In the genomic region with DNA sequence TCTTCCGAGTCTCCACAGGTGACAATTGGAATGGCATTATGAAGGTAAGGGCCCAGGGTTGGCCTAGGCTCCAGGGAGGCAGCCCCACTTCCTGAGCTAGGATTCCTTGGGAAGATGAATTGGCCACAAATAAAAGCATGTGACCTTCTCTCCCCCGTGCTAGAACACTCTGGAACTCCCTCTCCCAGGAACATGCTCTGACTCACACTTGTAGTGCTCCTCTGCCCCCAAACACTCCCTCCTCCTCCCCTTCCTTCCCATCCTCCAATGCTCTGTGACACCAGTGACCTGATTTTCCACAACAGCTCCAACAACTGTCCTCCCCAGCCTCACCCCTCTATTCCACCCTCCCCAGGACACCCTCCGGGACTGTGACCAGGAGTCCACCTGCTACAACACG, we compare ENCODE assay signal across 24 cellular contexts. TPM values are rescaled to one million over a fixed set of nuclear protein-coding genes. Genes with fewer than 3 reads are reported as not detected.
DNase-seq lines count a peak whose midpoint lies in the region; ATAC-seq, FAIRE-seq and TF ChIP-seq lines count a peak whose summit lies in the region.
"Had no signal": no experiment of that assay in that cellular context is flagged by ENCODE, and none has a peak within 500 bp of the region (broad histone marks: within the 10 kb centered on the region; RNA-seq: fewer than 3 reads in every experiment).

No MANE protein-coding gene starts in this region.

- dilution Hi-C loops in IMR-90 (cut with HindIII; ENCODE audit: low sequenced_read_pairs, unreplicated experiment) = no loop called here

- H3K18ac ChIP-seq in IMR-90 (ENCODE audit: low read depth, low read length) = no peak overlapping the region

- H3K9me3 ChIP-seq in A549 = no peaks in the 10 kb centered on the region
- H3K9me3 ChIP-seq in IMR-90 (ENCODE audit: control insufficient read depth, insufficient read depth, low read length) = no peaks in the 10 kb centered on the region
- no peaks in the 10 kb centered on the region for H3K9me3 ChIP-seq in K562 (replicated peaks; ENCODE audit: control insufficient read depth, insufficient read depth, low read depth, low read length)
- H3K9me3 ChIP-seq: stomach had no signal

- H4K20me1 ChIP-seq in IMR-90 (ENCODE audit: insufficient read depth, low read length) (no peaks in the 10 kb centered on the region), K562 (replicated peaks; ENCODE audit: control insufficient read depth, insufficient read depth, low read length) (peaks cover 6% of the 10 kb centered on the region; the same call in 1 of the 2 replicates)

- H2AK9ac ChIP-seq in IMR-90 (replicated peaks; ENCODE audit: low read depth, low read length, poor library complexity) = peak overlapping the region; percentile 79

- ATAC-seq in A549 (no peak), IMR-90 (ENCODE audit: low read depth) (no peak; the same call in 1 of the 2 replicates), K562 (no peak), left colon (peak; percentile 23)
- no peak for ATAC-seq in stimulated activated effector memory CD8-positive, alpha-beta T cell treated with anti-CD3 and anti-CD28 coated beads, Interleukin-12 subunit alpha, Interleukin-12 subunit beta, amount 100 ng/mL, for 72 hours
- ATAC-seq: effector memory CD8-positive, alpha-beta T cell; natural killer cell had no signal

- no peak for TF ChIP-seq CTCF in A549 (IDR thresholded peaks at IDR 0.05)
- TF ChIP-seq CTCF in IMR-90 (conservative IDR thresholded peaks at IDR 0.05; ENCODE audit: low read depth, low read length) = no peak
- no peak for TF ChIP-seq CTCF in K562 (IDR thresholded peaks at IDR 0.05 in 2 of 3, conservative IDR thresholded peaks at IDR 0.05 in 1 of 3; ENCODE audit: insufficient read depth in 2 of 3, low read depth in 1 of 3, low read length in 3 of 3)

- H3K4me1 ChIP-seq in A549 (peaks cover 30% of the 10 kb centered on the region), IMR-90 (ENCODE audit: control insufficient read depth, insufficient read depth, low read length) (peaks cover 2% of the 10 kb centered on the region), K562 (replicated peaks in 1 of 2; ENCODE audit: control insufficient read depth in 2 of 2, insufficient read depth in 2 of 2, low read length in 2 of 2) (peaks cover 7 to 27% of the 10 kb centered on the region in 2 experiments; a peak in 3 of 5 replicates)

- H3K36me3 ChIP-seq in IMR-90 (ENCODE audit: control insufficient read depth, insufficient read depth, low read length) = no peaks in the 10 kb centered on the region
- H3K36me3 ChIP-seq in K562 (ENCODE audit: control insufficient read depth, insufficient read depth, low read length) = no peaks in the 10 kb centered on the region
- H3K36me3 ChIP-seq: stomach had no signal

- no peak overlapping the region for H3K56ac ChIP-seq in IMR-90 (ENCODE audit: extremely low read depth, insufficient read depth, low read length)

- FAIRE-seq in A549 (lab: Jason Lieb, UNC) (no peak), K562 (lab: Jason Lieb, UNC) (no peak)
- FAIRE-seq: islet of Langerhans had no signal

- H3K79me1 ChIP-seq in IMR-90 (ENCODE audit: low read depth in 1 of 2, low read length in 2 of 2) = no peaks in the 10 kb centered on the region

- H3K9ac ChIP-seq in IMR-90 (ENCODE audit: low read depth, low read length) (no peak overlapping the region), K562 (ENCODE audit: insufficient read depth in 1 of 2, low read depth in 2 of 2, low read length in 2 of 2) (no peak overlapping the region; a peak in 1 of 4 replicates)

- no peak overlapping the region for H3K27ac Mint-ChIP-seq in stimulated activated effector memory CD8-positive, alpha-beta T cell treated with anti-CD3 and anti-CD28 coated beads, Interleukin-12 subunit alpha, Interleukin-12 subunit beta, amount 100 ng/mL, for 72 hours
- H3K27ac Mint-ChIP-seq: effector memory CD8-positive, alpha-beta T cell; natural killer cell had no signal

- H3K9me1 ChIP-seq in IMR-90 (ENCODE audit: insufficient read depth, low read length) (peaks cover 6% of the 10 kb centered on the region; the same call in 1 of the 2 replicates), K562 (ENCODE audit: control insufficient read depth, insufficient read depth, low read length) (no peaks in the 10 kb centered on the region)

- no peaks in the 10 kb centered on the region for H3K36me3 Mint-ChIP-seq in stimulated activated effector memory CD8-positive, alpha-beta T cell treated with anti-CD3 and anti-CD28 coated beads, Interleukin-12 subunit alpha, Interleukin-12 subunit beta, amount 100 ng/mL, for 72 hours
- H3K36me3 Mint-ChIP-seq: natural killer cell had no signal

- no peak overlapping the region for H2BK5ac ChIP-seq in IMR-90 (ENCODE audit: low read depth, low read length, poor library complexity, severe bottlenecking)

- BruUV-seq in IMR-90 (replicated peaks; lab: Mats Ljungman, UMichigan) (no TSS peak), K562 (replicated peaks; lab: Mats Ljungman, UMichigan) (no TSS peak)

- H3K9me3 Mint-ChIP-seq in stimulated activated effector memory CD8-positive, alpha-beta T cell treated with anti-CD3 and anti-CD28 coated beads, Interleukin-12 subunit alpha, Interleukin-12 subunit beta, amount 100 ng/mL, for 72 hours = no peaks in the 10 kb centered on the region
- H3K9me3 Mint-ChIP-seq: effector memory CD8-positive, alpha-beta T cell; natural killer cell had no signal

- DNase-seq in A549 (ENCODE audit: low read depth in 1 of 2, low spot score in 1 of 2) (no peak), IMR-90 (peak; percentile 21), K562 (ENCODE audit: extremely low read depth in 1 of 4, low spot score in 3 of 4) (no peak), left colon (no peak), AG08396 (ENCODE audit: low spot score) (no peak), NCI-H1417 treated with DMSO at 0.1 percent for 48 hours (lab: John Stamatoyannopoulos, UW) (no peak), COLO668 (lab: John Stamatoyannopoulos, UW; ENCODE audit: unreplicated experiment) (no peak)
- no peak for DNase-seq in stimulated activated effector memory CD8-positive, alpha-beta T cell treated with anti-CD3 and anti-CD28 coated beads, Interleukin-12 subunit alpha, Interleukin-12 subunit beta, amount 100 ng/mL, for 72 hours (ENCODE audit: low spot score in 2 of 2)
- DNase-seq: activated gamma-delta T cell treated with Interleukin-2 at 50 U/mL for 16 hours; effector memory CD8-positive, alpha-beta T cell; GF-D8; KBM-7; mesenchymal stem cell; natural killer cell; NCI-H1048; NCI-H2081; NCI-H510A; Right ventricle myocardium superior; stimulated activated CD4-positive, alpha-beta T cell treated with anti-CD3 and anti-CD28 coated beads, Interleukin-2, amount 100 ng/mL, for 48 hours; stomach; T-helper 1 cell had no signal

- H3K4me2 ChIP-seq in A549 (peak overlapping the region; percentile 4; the same call in 2 of the 3 replicates), IMR-90 (ENCODE audit: low read depth, low read length) (no peak overlapping the region), K562 (ENCODE audit: insufficient read depth, low read length) (no peak overlapping the region)
- H3K4me2 ChIP-seq: hepatocyte had no signal

- H3K27ac ChIP-seq in A549 (peak overlapping the region; percentile 65 to 71; a peak in 5 of 6 replicates), IMR-90 (ENCODE audit: insufficient read depth, low read length) (no peak overlapping the region), K562 (ENCODE audit: extremely low read depth, low read depth, low read length) (no peak overlapping the region)
- H3K27ac ChIP-seq: hepatocyte, HL-60, stomach had no signal

- CTCF ChIA-PET in A549 (lab: Yijun Ruan, JAX) (interaction anchor here (0.8 to 48.0 kb wide), 10 partner anchors 10 to 145 kb away, joined by 3 to 2097 read pairs (median 5); a partner anchor contains a TSS), IMR-90 (lab: Yijun Ruan, JAX) (no interaction called here), K562 (lab: Yijun Ruan, JAX; ENCODE audit: low intra/inter-chr PET ratio) (no interaction called here)

- H2AFZ ChIP-seq in IMR-90 (replicated peaks; ENCODE audit: low read length, poor library complexity) = no peak overlapping the region
- H2AFZ ChIP-seq in K562 (ENCODE audit: low read depth, low read length) = no peak overlapping the region
- H2AFZ ChIP-seq: hepatocyte had no signal

- POLR2A ChIA-PET in A549 (lab: Yijun Ruan, JAX) (interaction anchor here (1.2 kb wide), 1 partner anchor 65 kb away, joined by 3 read pairs; no protein-coding TSS in a partner anchor), IMR-90 (lab: Charles Lee; ENCODE audit: unreplicated experiment) (no interaction called here), K562 (lab: Yijun Ruan, JAX) (interaction anchor here (0.5 to 0.6 kb wide), 3 partner anchors 65 to 210 kb away, joined by 3 to 4 read pairs (median 3); no protein-coding TSS in a partner anchor)

- no peak overlapping the region for H3K4me3 Mint-ChIP-seq in stimulated activated effector memory CD8-positive, alpha-beta T cell treated with anti-CD3 and anti-CD28 coated beads, Interleukin-12 subunit alpha, Interleukin-12 subunit beta, amount 100 ng/mL, for 72 hours
- H3K4me3 Mint-ChIP-seq: effector memory CD8-positive, alpha-beta T cell; natural killer cell had no signal

- H2BK20ac ChIP-seq in IMR-90 (ENCODE audit: low read depth, low read length) = no peak overlapping the region

- no peaks in the 10 kb centered on the region; the same call in 1 of the 2 replicates for H3K27me3 ChIP-seq in IMR-90 (ENCODE audit: control insufficient read depth, insufficient read depth, low read length)
- peaks cover 18 to 73% of the 10 kb centered on the region in 2 experiments; a peak in 4 of 5 replicates for H3K27me3 ChIP-seq in K562 (ENCODE audit: control insufficient read depth in 2 of 2, insufficient read depth in 2 of 2, low read length in 2 of 2)
- H3K27me3 ChIP-seq: hepatocyte had no signal

- H3K4me1 Mint-ChIP-seq in stimulated activated effector memory CD8-positive, alpha-beta T cell treated with anti-CD3 and anti-CD28 coated beads, Interleukin-12 subunit alpha, Interleukin-12 subunit beta, amount 100 ng/mL, for 72 hours = peaks cover 12% of the 10 kb centered on the region

- no peak overlapping the region for H2BK15ac ChIP-seq in IMR-90 (ENCODE audit: low read depth, low read length)

- H3K23ac ChIP-seq in IMR-90 (ENCODE audit: low read depth, low read length) = no peak overlapping the region

- H2BK120ac ChIP-seq in IMR-90 (ENCODE audit: low read depth, low read length) = no peak overlapping the region

- H3K4ac ChIP-seq in IMR-90 (ENCODE audit: low read depth, low read length) = no peak overlapping the region

- intact Hi-C loops in IMR-90 (cut with micrococcal nuclease) (no loop called here), K562 (cut with micrococcal nuclease) (no loop called here), left colon (cut with DNase I, micrococcal nuclease) (loop anchor here in 1 of 2 donors (5.0 kb wide), 1 partner anchor 51 kb away; no protein-coding TSS in a partner anchor)

- peak overlapping the region; percentile 47 for H2AK5ac ChIP-seq in IMR-90 (ENCODE audit: low read depth, low read length)

- no peak overlapping the region for H4K8ac ChIP-seq in IMR-90 (ENCODE audit: low read depth in 2 of 2, low read length in 2 of 2)

- no peak overlapping the region for H4K5ac ChIP-seq in IMR-90 (ENCODE audit: low read depth, low read length)

- H3K4me3 ChIP-seq in A549 (no peak overlapping the region), IMR-90 (ENCODE audit: insufficient read depth, low read depth, low read length) (no peak overlapping the region), K562 (no peak overlapping the region)
- H3K4me3 ChIP-seq: hepatocyte, stomach had no signal

- TF ChIP-seq RAD21 in A549 (conservative IDR thresholded peaks at IDR 0.05 in 1 of 2, IDR thresholded peaks at IDR 0.05 in 1 of 2) (no peak), IMR-90 (IDR thresholded peaks at IDR 0.05; ENCODE audit: low read length) (no peak), K562 (CRISPR knock-in tag; conservative IDR thresholded peaks at IDR 0.05 in 1 of 2, IDR thresholded peaks at IDR 0.05 in 1 of 2) (no peak)

- no peak for TF ChIP-seq POLR2A in A549 (IDR thresholded peaks at IDR 0.05; ENCODE audit: low read length)
- TF ChIP-seq POLR2A in IMR-90 (IDR thresholded peaks at IDR 0.05; ENCODE audit: low read depth, low read length) = no peak
- TF ChIP-seq POLR2A in K562 (conservative IDR thresholded peaks at IDR 0.05) = no peak

- H4K91ac ChIP-seq in IMR-90 (ENCODE audit: insufficient read depth, low read depth, low read length) = no peak overlapping the region

- H3K14ac ChIP-seq in IMR-90 (replicated peaks; ENCODE audit: low read depth, low read length) = no peak overlapping the region; the same call in 1 of the 2 replicates

- H3K79me2 ChIP-seq in K562 (ENCODE audit: control insufficient read depth, insufficient read depth, low read length) = no peaks in the 10 kb centered on the region
- H3K79me2 ChIP-seq: hepatocyte had no signal

- WGBS in A549 (ENCODE audit: missing lambda C conversion rate) = 68% methylated on average over 4 of the region's 4 CpGs
- no CpG with 5 or more reads among the region's 4 CpGs for WGBS in IMR-90 (ENCODE audit: extremely low coverage in 2 of 2, insufficient read length in 1 of 2), 2 experiments
- WGBS in K562 (ENCODE audit: insufficient coverage, low coverage, missing lambda C conversion rate) = 8% methylated on average over 4 of the region's 4 CpGs

- in situ Hi-C loops in IMR-90 (cut with MboI; ENCODE audit: low sequenced_read_pairs) (no loop called here), K562 (cut with MboI) (no loop called here)

- TF ChIP-seq EP300 in A549 (IDR thresholded peaks at IDR 0.05) = no peak
- no peak for TF ChIP-seq EP300 in K562 (IDR thresholded peaks at IDR 0.05; ENCODE audit: low read length)

RNA-seq across cellular contexts. Expression of a gene that starts 16.4 kb away (rescaled TPM):
- 342 and 442 TPM in 2 replicates for polyA plus RNA-seq in A549 (2011; rRNA removed)
- polyA plus RNA-seq in A549 (2012; cell fraction: cytosol; rRNA removed) = 157 and 189 TPM in 2 replicates
- polyA plus RNA-seq in A549 (2012; cell fraction: nucleus; rRNA removed) = 1,165 and 1,226 TPM in 2 replicates
- polyA plus RNA-seq in A549 (2017; fragmentation: RNase III; extraction: RNeasy Plus Mini Kit Qiagen cat#74134 plus additional on column Dnase treatment) = 225 to 288 TPM (median 248 TPM) in 3 replicates
- polyA minus RNA-seq in A549 (2011; rRNA and poly(A)+ RNA removed) = 586 and 639 TPM in 2 replicates
- 2.2 and 3.2 TPM in 2 replicates for total RNA-seq in IMR-90 (2012; rRNA removed)
- 6.0 and 6.6 TPM in 2 replicates for polyA plus RNA-seq in IMR-90 (2012; rRNA removed)
- polyA plus RNA-seq in IMR-90 (2012; cell fraction: cytosol; rRNA removed) = 1.7 and 5.8 TPM in 2 replicates
- 61.3 and 69.4 TPM in 2 replicates for polyA plus RNA-seq in IMR-90 (2012; cell fraction: nucleus; rRNA removed; ENCODE audit: low replicate concordance)
- 2.3 and 7.3 TPM in 2 replicates for total RNA-seq in K562 (2011; cell fraction: chromatin; rRNA removed; ENCODE audit: low replicate concordance)
- total RNA-seq in K562 (2011; cell fraction: nucleolus; rRNA removed) = 3.3 and 3.7 TPM in 2 replicates
- total RNA-seq in K562 (2011; cell fraction: nucleoplasm; rRNA removed) = 2.0 and 2.1 TPM in 2 replicates
- total RNA-seq in K562 (2014; rRNA removed) = not detected in 2 replicates
- not detected in 2 replicates for total RNA-seq in K562 (2014; rRNA removed; fragmentation: Illumina TruSeq; extraction: Trizol)
- not detected in 2 replicates for total RNA-seq in K562 (2015; rRNA removed; fragmentation: Illumina TruSeq; extraction: Trizol)
- total RNA-seq in K562 (2021) = 0.34 and 1.6 TPM in 2 replicates
- 0.78 and 0.93 TPM in 2 replicates for polyA plus RNA-seq in K562 (2011; rRNA removed)
- polyA plus RNA-seq in K562 (2011; cell fraction: cytosol; rRNA removed) = 0.27 and 0.51 TPM in 2 replicates
- 2.6 and 6.0 TPM in 2 replicates for polyA plus RNA-seq in K562 (2011; cell fraction: nucleus; rRNA removed)
- 0.31 and 0.44 TPM in 2 replicates for polyA plus RNA-seq in K562 (2012)
- not detected in 2 replicates for polyA plus RNA-seq in K562 (2014; fragmentation: Illumina TruSeq; extraction: Trizol)
- polyA plus RNA-seq in K562 (2014; fragmentation: Nextera tagmentation; extraction: Ambion mirVana) = under 1 TPM in 1 of 2 experiments, not detected in 1; 0.03 TPM
- 0.07 TPM in 1 of 2 replicates, not detected in the other for polyA plus RNA-seq in K562 (2014; rRNA removed)
- polyA minus RNA-seq in K562 (2011; rRNA and poly(A)+ RNA removed) = 0.35 and 0.45 TPM in 2 replicates
- 1.4 and 2.1 TPM in 2 replicates for polyA minus RNA-seq in K562 (2011; cell fraction: cytosol; rRNA and poly(A)+ RNA removed)
- polyA minus RNA-seq in K562 (2011; cell fraction: nucleus; rRNA and poly(A)+ RNA removed) = 1.4 and 2.3 TPM in 2 replicates
- 100 to 1,000 TPM; 251 to 373 TPM for total RNA-seq in left colon

RNA-seq across cellular contexts. Expression of a gene that starts 57.8 kb away (rescaled TPM):
- polyA plus RNA-seq in A549 (2011; rRNA removed) (4.0 and 4.9 TPM in 2 replicates), A549 (2017; fragmentation: RNase III; extraction: RNeasy Plus Mini Kit Qiagen cat#74134 plus additional on column Dnase treatment) (7.5 to 9.0 TPM (median 8.9 TPM) in 3 replicates), IMR-90 (2012; rRNA removed) (0.03 TPM in 2 replicates), K562 (2011; rRNA removed) (0.01 TPM in 1 of 2 replicates, not detected in the other), K562 (2014; fragmentation: Illumina TruSeq; extraction: Trizol) (not detected in 2 replicates), K562 (2014; fragmentation: Nextera tagmentation; extraction: Ambion mirVana) (not detected), K562 (2014; rRNA removed) (not detected in 2 replicates)
- polyA plus RNA-seq in A549 (2012; cell fraction: cytosol; rRNA removed) = 11.2 and 17.6 TPM in 2 replicates
- 33.3 and 39.5 TPM in 2 replicates for polyA plus RNA-seq in A549 (2012; cell fraction: nucleus; rRNA removed)
- polyA minus RNA-seq in A549 (2011; rRNA and poly(A)+ RNA removed) = 2.9 and 6.9 TPM in 2 replicates
- total RNA-seq in IMR-90 (2012; rRNA removed) (under 0.01 TPM in 1 of 2 replicates, not detected in the other), K562 (2014; rRNA removed) (not detected in 2 replicates), K562 (2014; rRNA removed; fragmentation: Illumina TruSeq; extraction: Trizol) (not detected in 2 replicates), K562 (2015; rRNA removed; fragmentation: Illumina TruSeq; extraction: Trizol) (not detected in 2 replicates), K562 (2021) (not detected in 2 replicates), left colon (under 1 TPM; 0.03 to 0.06 TPM)
- 0.08 TPM in 1 of 2 replicates, not detected in the other for polyA plus RNA-seq in IMR-90 (2012; cell fraction: cytosol; rRNA removed)
- 0.08 and 0.10 TPM in 2 replicates for polyA plus RNA-seq in IMR-90 (2012; cell fraction: nucleus; rRNA removed; ENCODE audit: low replicate concordance)
- total RNA-seq in K562 (2011; cell fraction: chromatin; rRNA removed; ENCODE audit: low replicate concordance) = 0.23 TPM in 2 replicates
- total RNA-seq in K562 (2011; cell fraction: nucleolus; rRNA removed) = not detected in 2 replicates
- not detected in 2 replicates for total RNA-seq in K562 (2011; cell fraction: nucleoplasm; rRNA removed)
- polyA plus RNA-seq in K562 (2011; cell fraction: cytosol; rRNA removed) = 0.07 TPM in 1 of 2 replicates, not detected in the other
- polyA plus RNA-seq in K562 (2011; cell fraction: nucleus; rRNA removed) = 0.07 TPM in 2 replicates
- 0.06 TPM in 1 of 2 replicates, not detected in the other for polyA plus RNA-seq in K562 (2012)
- not detected in 2 replicates for polyA minus RNA-seq in K562 (2011; rRNA and poly(A)+ RNA removed)
- polyA minus RNA-seq in K562 (2011; cell fraction: cytosol; rRNA and poly(A)+ RNA removed) = not detected in 2 replicates
- not detected in 2 replicates for polyA minus RNA-seq in K562 (2011; cell fraction: nucleus; rRNA and poly(A)+ RNA removed)
- total RNA-seq: natural killer cell had no signal

Comparison
In these comparisons a context has a peak if more than half of its experiments do, and no peak if none do; other contexts are left out.
1. H3K27ac ChIP-seq: peak in A549 (2 of 2); none in IMR-90 (single experiment) and K562 (single experiment).
2. RNA of a gene that starts 16.4 kb away (total RNA-seq): 251 to 373 TPM in left colon; 2.2 to 3.2 TPM in IMR-90 and 0.34 to 7.3 TPM in K562; every median in the first group is over 10 times any median in the second.